1 cellular context compared by ENCODE assay signal in the genomic region with DNA sequence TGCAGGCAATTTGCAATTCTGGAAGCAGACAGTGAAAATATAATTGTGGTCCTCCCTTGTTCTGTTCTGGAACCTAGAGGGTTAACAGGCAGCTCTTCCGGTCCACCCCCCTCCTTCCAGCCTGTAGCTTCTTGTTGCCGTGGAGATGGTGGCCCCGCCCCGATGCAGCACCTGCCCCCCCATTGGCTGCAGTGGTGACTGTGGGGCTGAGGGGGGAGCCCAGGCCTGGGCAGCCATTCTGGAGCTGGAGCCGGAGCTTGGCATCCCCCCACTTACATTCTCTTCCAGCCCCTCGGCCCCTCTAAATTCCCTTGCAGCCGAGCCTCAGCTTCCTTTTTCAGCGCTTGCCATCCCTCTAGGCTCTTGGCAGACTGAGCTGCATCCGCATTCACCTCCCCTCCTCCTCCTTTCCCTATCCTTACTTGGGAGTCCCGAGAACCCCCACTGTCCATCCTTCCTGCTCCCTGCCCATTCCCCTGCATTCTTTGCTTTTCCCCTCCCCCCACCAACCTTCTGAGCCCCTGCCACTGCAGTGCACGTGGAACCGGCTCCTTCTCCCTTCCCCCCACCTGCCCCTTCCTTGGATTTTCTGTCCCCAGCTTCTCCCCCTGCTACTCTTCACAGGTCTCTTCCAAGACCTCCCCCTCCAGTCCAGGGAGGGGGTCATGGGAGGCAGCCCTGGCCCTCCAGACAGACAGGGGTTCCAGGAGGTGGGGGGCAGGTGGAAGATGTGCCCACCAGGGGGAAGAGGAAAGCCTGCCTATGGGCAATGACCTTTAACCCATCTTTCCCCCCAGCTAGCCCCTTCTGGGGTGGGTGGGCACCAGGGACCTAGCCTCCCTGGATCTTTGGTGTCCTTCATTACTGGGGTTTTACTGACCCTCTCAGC.
TF ChIP-seq lines count a peak whose summit lies in the region.

No MANE protein-coding gene starts in this region.

TF ChIP-seq in endothelial cell of umbilical vein, 7 proteins besides CTCF, POLR2A, EP300 and RAD21:
- TF ChIP-seq FOS (IDR thresholded peaks at IDR 0.05; ENCODE audit: borderline replicate concordance, insufficient read depth, low read length) (no peak), GATA2 (IDR thresholded peaks at IDR 0.05; ENCODE audit: insufficient read depth, insufficient read length, low read depth, low read length) (no peak), EZH2 (IDR thresholded peaks at IDR 0.05; ENCODE audit: borderline replicate concordance, low read depth, low read length, severe bottlenecking) (no peak), POLR2AphosphoS5 (IDR thresholded peaks at IDR 0.05; ENCODE audit: insufficient read depth, low read depth, low read length) (no peak), MYC (IDR thresholded peaks at IDR 0.05; ENCODE audit: low read depth, low read length) (no peak), JUN (IDR thresholded peaks at IDR 0.05; ENCODE audit: borderline replicate concordance, insufficient read depth, insufficient read length, low read depth) (no peak)
- TF ChIP-seq, protein P1, sequence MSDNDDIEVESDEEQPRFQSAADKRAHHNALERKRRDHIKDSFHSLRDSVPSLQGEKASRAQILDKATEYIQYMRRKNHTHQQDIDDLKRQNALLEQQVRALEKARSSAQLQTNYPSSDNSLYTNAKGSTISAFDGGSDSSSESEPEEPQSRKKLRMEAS (IDR thresholded peaks at IDR 0.05; ENCODE audit: insufficient read depth, insufficient read length) = no peak
